In genomic region chr10:264160-265073, GRCh38 we compare ENCODE assay signal across 7 cellular contexts.
DNase-seq lines count a peak whose midpoint lies in the region; ATAC-seq and TF ChIP-seq lines count a peak whose summit lies in the region.
"Not testable (repeated sequence)": the region's sequence is repeated elsewhere in the genome, so short reads cannot be mapped to it uniquely, and the experiment has no call there.

No MANE protein-coding gene starts in this region.

- not testable (repeated sequence) for H3K4me1 ChIP-seq in RWPE2 (ENCODE audit: insufficient read depth, poor library complexity, severe bottlenecking)

- H3K36me3 Mint-ChIP-seq in activated CD4-positive, alpha-beta memory T cell treated with anti-CD3 and anti-CD28 coated beads for 36 hours; MCF 10A (ENCODE audit: insufficient read depth, unreplicated experiment): not testable (repeated sequence)

- intact Hi-C loops in activated CD4-positive, alpha-beta memory T cell treated with anti-CD3 and anti-CD28 coated beads for 36 hours (cut with micrococcal nuclease) = loop anchor here (1.0 kb wide), 1 partner anchor 20 kb away; no protein-coding TSS in a partner anchor
- intact Hi-C loops in MCF 10A (cut with micrococcal nuclease) = not testable (repeated sequence)

- not testable (repeated sequence) for H3K9me3 ChIP-seq in RWPE2 (ENCODE audit: severe bottlenecking)

- not testable (repeated sequence) for H3K4me3 ChIP-seq in RWPE2 (ENCODE audit: severe bottlenecking); foreskin fibroblast (ENCODE audit: low read depth in 1 of 2, low read length in 2 of 2); skeletal muscle cell (ENCODE audit: low read depth, low read length)

- not testable (repeated sequence) for H3K9me3 Mint-ChIP-seq in activated CD4-positive, alpha-beta memory T cell treated with anti-CD3 and anti-CD28 coated beads for 36 hours
- peaks cover 12% of the 10 kb centered on the region for H3K9me3 Mint-ChIP-seq in MCF 10A (ENCODE audit: unreplicated experiment)

- H3K36me3 ChIP-seq in RWPE2 (ENCODE audit: low read depth) = not testable (repeated sequence)

- BruUV-seq in MCF 10A (replicated peaks; lab: Mats Ljungman, UMichigan) = not testable (repeated sequence)

- not testable (repeated sequence) for H3K27me3 ChIP-seq in RWPE2 (ENCODE audit: insufficient read depth, poor library complexity, severe bottlenecking)

- H3K4me1 Mint-ChIP-seq in activated CD4-positive, alpha-beta memory T cell treated with anti-CD3 and anti-CD28 coated beads for 36 hours (ENCODE audit: low read depth) = not testable (repeated sequence)
- peaks cover 12% of the 10 kb centered on the region for H3K4me1 Mint-ChIP-seq in MCF 10A (ENCODE audit: insufficient read depth, unreplicated experiment)

- peak; percentile 15 for DNase-seq in EH (ENCODE audit: low read depth)
- peak; percentile 36 for DNase-seq in LHCN-M2 (ENCODE audit: low read depth)
- not testable (repeated sequence) for DNase-seq in RWPE2 (ENCODE audit: low spot score)
- DNase-seq in activated CD4-positive, alpha-beta memory T cell treated with anti-CD3 and anti-CD28 coated beads for 36 hours = peak; percentile 38
- peak; percentile 11 for DNase-seq in MCF 10A (ENCODE audit: unreplicated experiment)
- peak; percentile 46 to 61 for DNase-seq in foreskin fibroblast
- peak; percentile 9 for DNase-seq in skeletal muscle cell (ENCODE audit: low read depth)

- peak overlapping the region; percentile 45 for H3K27ac ChIP-seq in RWPE2 (ENCODE audit: poor library complexity, severe bottlenecking)

- POLR2A ChIA-PET in activated CD4-positive, alpha-beta memory T cell treated with anti-CD3 and anti-CD28 coated beads for 36 hours (lab: Charles Lee); MCF 10A (lab: Yijun Ruan, JAX): not testable (repeated sequence)

- peak overlapping the region; percentile 49 for H3K27ac Mint-ChIP-seq in activated CD4-positive, alpha-beta memory T cell treated with anti-CD3 and anti-CD28 coated beads for 36 hours
- peak overlapping the region; percentile 22 for H3K27ac Mint-ChIP-seq in MCF 10A (ENCODE audit: low read depth, unreplicated experiment)

- ATAC-seq in RWPE2 (ENCODE audit: low read depth) = not testable (repeated sequence)

- H3K27me3 Mint-ChIP-seq in activated CD4-positive, alpha-beta memory T cell treated with anti-CD3 and anti-CD28 coated beads for 36 hours; MCF 10A (ENCODE audit: insufficient read depth, unreplicated experiment): not testable (repeated sequence)

- CTCF ChIA-PET in activated CD4-positive, alpha-beta memory T cell treated with anti-CD3 and anti-CD28 coated beads for 36 hours (lab: Charles Lee); MCF 10A (lab: Yijun Ruan, JAX): not testable (repeated sequence)

- not testable (repeated sequence) for TF ChIP-seq CTCF in RWPE2 (IDR thresholded peaks at IDR 0.05; ENCODE audit: poor library complexity, severe bottlenecking); MCF 10A (IDR thresholded peaks at IDR 0.05; ENCODE audit: unreplicated experiment); foreskin fibroblast (IDR thresholded peaks at IDR 0.05; ENCODE audit: low read depth, low read length)

- not testable (repeated sequence) for H3K4me3 Mint-ChIP-seq in activated CD4-positive, alpha-beta memory T cell treated with anti-CD3 and anti-CD28 coated beads for 36 hours; MCF 10A (ENCODE audit: unreplicated experiment)
